ENCODE assay signal across 24 cellular contexts in the genomic region with DNA sequence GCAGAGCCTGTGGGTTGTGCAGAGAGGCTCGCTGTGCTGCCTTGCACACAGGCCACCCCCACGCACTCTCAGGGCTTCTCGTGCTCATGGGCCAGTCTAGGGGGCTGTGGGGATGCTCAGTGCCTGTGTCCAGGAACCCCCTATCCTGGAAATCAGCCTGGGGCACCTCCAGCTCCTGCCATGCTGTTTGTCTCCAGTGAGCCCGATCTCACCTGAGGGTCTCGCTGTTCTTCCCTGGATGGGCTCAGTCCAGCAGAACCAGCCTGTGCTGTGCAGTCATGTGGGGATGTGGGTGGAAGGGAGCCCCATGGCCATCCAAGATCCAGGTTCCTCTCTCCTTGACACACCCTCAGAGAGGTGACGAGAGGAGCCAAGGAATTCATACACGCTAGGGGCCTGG. TPM values are rescaled to one million over a fixed set of nuclear protein-coding genes. Genes with fewer than 3 reads are reported as not detected.
"Had no signal": no experiment of that assay in that cellular context is flagged by ENCODE, and none has a peak within 500 bp of the region (broad histone marks: within the 10 kb centered on the region; RNA-seq: fewer than 3 reads in every experiment).

No MANE protein-coding gene starts in this region.

- H3K9me3 ChIP-seq: MG63, SJSA1 had no signal

- H3K4me3 ChIP-seq: MG63, SJSA1, SK-N-MC had no signal

- DNase-seq: IMR-90, Karpas-422, KG1, MG63, NCI-H1092, NCI-H1105 treated with DMSO at 0.1 percent for 48 hours, NCI-H1417 treated with DMSO at 0.1 percent for 48 hours, NCI-H146, NCI-H1694 treated with DMSO at 0.1 percent for 48 hours, NCI-H1930, NCI-H2081, NCI-H2107, NCI-H2227 treated with DMSO at 0.1 percent for 48 hours, NCI-H524, NCI-H526 treated with DMSO at 0.1 percent for 48 hours, NCI-H748 treated with DMSO at 0.1 percent for 48 hours, Right ventricle myocardium superior, RPMI8226, SIG-M5 had no signal

- H3K27me3 ChIP-seq: MG63, SJSA1 had no signal

- H3K4me1 ChIP-seq: SJSA1 had no signal

- FAIRE-seq: RCC 7860 had no signal

- H3K27ac ChIP-seq: HL-60, SJSA1, SK-N-MC had no signal

- H3K36me3 ChIP-seq: MG63, SJSA1 had no signal

RNA-seq across cellular contexts. Expression of gene SERPINA2, which starts 4.8 kb away (rescaled TPM):
- total RNA-seq: IMR-90, NCI-H460, Right ventricle myocardium superior, SJSA1 had no signal
- polyA plus RNA-seq: IMR-90 had no signal

RNA-seq across cellular contexts. Expression of gene SERPINA6, which starts 38.5 kb away (rescaled TPM):
- total RNA-seq: IMR-90, NCI-H460, Right ventricle myocardium superior, SJSA1 had no signal
- polyA plus RNA-seq: IMR-90 had no signal
